ENCODE assay signal across 10 cellular contexts in genomic region chr3:101484805-101485620, GRCh38. TPM values are rescaled to one million over a fixed set of nuclear protein-coding genes. Genes with fewer than 3 reads are reported as not detected.
DNase-seq lines count a peak whose midpoint lies in the region; ATAC-seq and TF ChIP-seq lines count a peak whose summit lies in the region.
"Had no signal": no experiment of that assay in that cellular context is flagged by ENCODE, and none has a peak within 500 bp of the region (broad histone marks: within the 10 kb centered on the region; RNA-seq: fewer than 3 reads in every experiment).

No MANE protein-coding gene starts in this region.

- CTCF ChIA-PET in activated CD8-positive, alpha-beta T cell treated with anti-CD3 and anti-CD28 coated beads for 36 hours (lab: Charles Lee), result no interaction called here
- CTCF ChIA-PET in activated CD8-positive, alpha-beta T cell treated with anti-CD3 and anti-CD28 coated beads, Interleukin-2, amount 10 ng/mL, durations not matched to agents 7 days and 5 days (lab: Charles Lee), result no interaction called here

- no peak overlapping the region for H3K9ac ChIP-seq in fibroblast of lung (ENCODE audit: insufficient read depth, low read length)

- peaks cover 9% of the 10 kb centered on the region for H3K9me3 Mint-ChIP-seq in activated CD8-positive, alpha-beta T cell treated with anti-CD3 and anti-CD28 coated beads for 36 hours
- H3K9me3 Mint-ChIP-seq in activated CD8-positive, alpha-beta T cell treated with anti-CD3 and anti-CD28 coated beads, Interleukin-2, amount 10 ng/mL, durations not matched to agents 7 days and 5 days (ENCODE audit: insufficient read depth), result peaks cover 1% of the 10 kb centered on the region

- H3K4me1 Mint-ChIP-seq in activated CD8-positive, alpha-beta T cell treated with anti-CD3 and anti-CD28 coated beads for 36 hours (ENCODE audit: low read depth), result peaks cover 52% of the 10 kb centered on the region
- H3K4me1 Mint-ChIP-seq in activated CD8-positive, alpha-beta T cell treated with anti-CD3 and anti-CD28 coated beads, Interleukin-2, amount 10 ng/mL, durations not matched to agents 7 days and 5 days (ENCODE audit: low read depth), result peaks cover 4% of the 10 kb centered on the region

- H3K4me2 ChIP-seq in fibroblast of lung (ENCODE audit: extremely low read depth, insufficient read depth, low read length), result no peak overlapping the region

- DNase-seq in activated CD8-positive, alpha-beta T cell treated with anti-CD3 and anti-CD28 coated beads for 36 hours, result no peak
- no peak for DNase-seq in activated CD8-positive, alpha-beta T cell treated with anti-CD3 and anti-CD28 coated beads, Interleukin-2, amount 10 ng/mL, durations not matched to agents 7 days and 5 days
- DNase-seq in fibroblast of lung (ENCODE audit: low read depth in 2 of 2), result peak; percentile 15 to 75
- DNase-seq in renal cortical epithelial cell (ENCODE audit: low read depth), result peak; percentile 59
- DNase-seq in epidermal melanocyte (ENCODE audit: insufficient read length, low spot score), result no peak
- DNase-seq in NCI-H2107 (lab: John Stamatoyannopoulos, UW), result no peak
- DNase-seq: activated gamma-delta T cell treated with Interleukin-2 at 50 U/mL for 16 hours, NCI-H1436 treated with DMSO at 0.1 percent for 48 hours had no signal

- no peak for ATAC-seq in activated CD8-positive, alpha-beta T cell treated with anti-CD3 and anti-CD28 coated beads for 36 hours
- ATAC-seq in activated CD8-positive, alpha-beta T cell treated with anti-CD3 and anti-CD28 coated beads, Interleukin-2, amount 10 ng/mL, durations not matched to agents 7 days and 5 days, result no peak
- ATAC-seq in SK-N-SH treated with all-trans-retinoic acid at 6 μM for 48 hours (peak; percentile 85), HG03039 (IDR thresholded peaks at IDR 0.05; ENCODE audit: unreplicated experiment) (no peak)

- POLR2A ChIA-PET in activated CD8-positive, alpha-beta T cell treated with anti-CD3 and anti-CD28 coated beads for 36 hours (lab: Charles Lee), result interaction anchor here (0.6 kb wide), 1 partner anchor 82 kb away, joined by 3 read pairs; no protein-coding TSS in a partner anchor
- POLR2A ChIA-PET in activated CD8-positive, alpha-beta T cell treated with anti-CD3 and anti-CD28 coated beads, Interleukin-2, amount 10 ng/mL, durations not matched to agents 7 days and 5 days (lab: Charles Lee), result no interaction called here

- H3K27ac ChIP-seq in fibroblast of lung (ENCODE audit: insufficient read depth, low read length), result no peak overlapping the region

- no peaks in the 10 kb centered on the region for H3K79me2 ChIP-seq in fibroblast of lung (ENCODE audit: control insufficient read depth, insufficient read depth, low read length)

- no peaks in the 10 kb centered on the region for H3K4me1 ChIP-seq in fibroblast of lung (ENCODE audit: control insufficient read depth, extremely low read depth, insufficient read depth, low read length)

- TF ChIP-seq CTCF in activated CD8-positive, alpha-beta T cell treated with anti-CD3 and anti-CD28 coated beads for 36 hours (IDR thresholded peaks at IDR 0.05), result no peak
- TF ChIP-seq CTCF in fibroblast of lung (conservative IDR thresholded peaks at IDR 0.05 in 1 of 2, IDR thresholded peaks at IDR 0.05 in 1 of 2; ENCODE audit: low read depth in 1 of 2, low read length in 2 of 2), result no peak

- no peak overlapping the region for H3K4me3 ChIP-seq in fibroblast of lung (replicated peaks in 1 of 4; ENCODE audit: control extremely low read depth in 1 of 4, insufficient read depth in 1 of 4, low read depth in 3 of 4, low read length in 4 of 4)

- no peak overlapping the region for H3K4me3 Mint-ChIP-seq in activated CD8-positive, alpha-beta T cell treated with anti-CD3 and anti-CD28 coated beads for 36 hours
- H3K4me3 Mint-ChIP-seq in activated CD8-positive, alpha-beta T cell treated with anti-CD3 and anti-CD28 coated beads, Interleukin-2, amount 10 ng/mL, durations not matched to agents 7 days and 5 days, result no peak overlapping the region

- no peaks in the 10 kb centered on the region for H3K9me3 ChIP-seq in fibroblast of lung (ENCODE audit: control insufficient read depth, insufficient read depth, low read depth, low read length)

- intact Hi-C loops in activated CD8-positive, alpha-beta T cell treated with anti-CD3 and anti-CD28 coated beads for 36 hours (cut with micrococcal nuclease), result no loop called here

- no peaks in the 10 kb centered on the region for H3K27me3 ChIP-seq in fibroblast of lung (ENCODE audit: control insufficient read depth, insufficient read depth, low read length)

- no peaks in the 10 kb centered on the region for H4K20me1 ChIP-seq in fibroblast of lung (ENCODE audit: control insufficient read depth, extremely low read depth, insufficient read depth, low read length)

- peaks cover 45% of the 10 kb centered on the region for H3K36me3 Mint-ChIP-seq in activated CD8-positive, alpha-beta T cell treated with anti-CD3 and anti-CD28 coated beads for 36 hours (ENCODE audit: low read depth)
- H3K36me3 Mint-ChIP-seq in activated CD8-positive, alpha-beta T cell treated with anti-CD3 and anti-CD28 coated beads, Interleukin-2, amount 10 ng/mL, durations not matched to agents 7 days and 5 days (ENCODE audit: low read depth), result peaks cover 64% of the 10 kb centered on the region

- no peak overlapping the region for H2AFZ ChIP-seq in fibroblast of lung (ENCODE audit: low read length)

- no peaks in the 10 kb centered on the region for H3K36me3 ChIP-seq in fibroblast of lung (ENCODE audit: control insufficient read depth, insufficient read depth, low read length)

- no peaks in the 10 kb centered on the region for H3K27me3 Mint-ChIP-seq in activated CD8-positive, alpha-beta T cell treated with anti-CD3 and anti-CD28 coated beads for 36 hours
- H3K27me3 Mint-ChIP-seq in activated CD8-positive, alpha-beta T cell treated with anti-CD3 and anti-CD28 coated beads, Interleukin-2, amount 10 ng/mL, durations not matched to agents 7 days and 5 days (ENCODE audit: low read depth), result no peaks in the 10 kb centered on the region

- H3K27ac Mint-ChIP-seq in activated CD8-positive, alpha-beta T cell treated with anti-CD3 and anti-CD28 coated beads for 36 hours, result peak overlapping the region; percentile 44
- no peak overlapping the region for H3K27ac Mint-ChIP-seq in activated CD8-positive, alpha-beta T cell treated with anti-CD3 and anti-CD28 coated beads, Interleukin-2, amount 10 ng/mL, durations not matched to agents 7 days and 5 days

TF ChIP-seq in SK-N-SH treated with all-trans-retinoic acid at 6 μM for 48 hours, 23 proteins besides CTCF, POLR2A, EP300 and RAD21 (continues in another document):
- TF ChIP-seq ZNF70 (CRISPR knock-in tag; IDR thresholded peaks at IDR 0.05) (no peak), PPARA (CRISPR knock-in tag; IDR thresholded peaks at IDR 0.05; ENCODE audit: borderline replicate concordance) (no peak), ESRRG (CRISPR knock-in tag; IDR thresholded peaks at IDR 0.05) (no peak), TOX (CRISPR knock-in tag; IDR thresholded peaks at IDR 0.05; ENCODE audit: borderline replicate concordance) (no peak), SNAI2 (CRISPR knock-in tag; IDR thresholded peaks at IDR 0.05) (no peak), ZNF8 (CRISPR knock-in tag; IDR thresholded peaks at IDR 0.05) (no peak), ZNF565 (CRISPR knock-in tag; conservative IDR thresholded peaks at IDR 0.05; ENCODE audit: low read depth) (no peak), GLIS3 (CRISPR knock-in tag; IDR thresholded peaks at IDR 0.05) (no peak), OSR1 (CRISPR knock-in tag; IDR thresholded peaks at IDR 0.05) (no peak), BACH2 (CRISPR knock-in tag; IDR thresholded peaks at IDR 0.05; ENCODE audit: borderline replicate concordance) (no peak), CSRNP3 (CRISPR knock-in tag; IDR thresholded peaks at IDR 0.05) (no peak)

RNA-seq across cellular contexts. Expression of gene SENP7, which starts 28.0 kb away (rescaled TPM):
- total RNA-seq in activated CD8-positive, alpha-beta T cell treated with anti-CD3 and anti-CD28 coated beads for 36 hours, result 10 to 100 TPM in 1 of 2 experiments, 1 to 10 TPM in 1; 9.6 to 11.4 TPM
- 10 to 100 TPM; 20.6 to 20.9 TPM for total RNA-seq in activated CD8-positive, alpha-beta T cell treated with anti-CD3 and anti-CD28 coated beads, Interleukin-2, amount 10 ng/mL, durations not matched to agents 7 days and 5 days
- total RNA-seq in fibroblast of lung, result 14.4 and 16.5 TPM in 2 replicates
- 6.1 and 7.2 TPM in 2 replicates for polyA plus RNA-seq in fibroblast of lung
- 3.0 and 3.7 TPM in 2 replicates for polyA plus RNA-seq in fibroblast of lung (2012)
- polyA minus RNA-seq in fibroblast of lung (ENCODE audit: low replicate concordance), result 1.2 TPM in 1 of 2 replicates, not detected in the other
- 11.1 and 16.4 TPM in 2 replicates for total RNA-seq in renal cortical epithelial cell

Comparison
In these comparisons a context has a peak if more than half of its experiments do, and no peak if none do; other contexts are left out.
1. DNase-seq: peak in fibroblast of lung (2 of 2) and renal cortical epithelial cell (single experiment); none in activated CD8-positive, alpha-beta T cell treated with anti-CD3 and anti-CD28 coated beads for 36 hours (single experiment), activated CD8-positive, alpha-beta T cell treated with anti-CD3 and anti-CD28 coated beads, Interleukin-2, amount 10 ng/mL, durations not matched to agents 7 days and 5 days (single experiment), epidermal melanocyte (single experiment) and NCI-H2107 (single experiment).